8 cellular contexts compared by ENCODE assay signal in genomic region chr13:27375686-27376326, GRCh38. TPM values are rescaled to one million over a fixed set of nuclear protein-coding genes. Genes with fewer than 3 reads are reported as not detected.
DNase-seq lines count a peak whose midpoint lies in the region; ATAC-seq and TF ChIP-seq lines count a peak whose summit lies in the region.

No MANE protein-coding gene starts in this region.

- ATAC-seq in naive B cell (ENCODE audit: low read depth in 2 of 2) (peak; percentile 36 to 43), GM19035 (IDR thresholded peaks at IDR 0.05; ENCODE audit: unreplicated experiment) (no peak)

- H3K27me3 Mint-ChIP-seq in activated T-helper 1 cell treated with anti-CD3 and anti-CD28 coated beads, Interleukin-12 subunit alpha, Interleukin-12 subunit beta, Interleukin-2, Interleukin-4 antibody, amounts not matched to agents 30 ng/mL and 10 ng/mL and 1 ng/mL, durations not matched to agents 14 hours and 24 hours and 36 hours (ENCODE audit: insufficient read depth), result peaks cover 25% of the 10 kb centered on the region
- peaks cover 42% of the 10 kb centered on the region for H3K27me3 Mint-ChIP-seq in endodermal cell (ENCODE audit: insufficient read depth)
- peaks cover 38 to 51% (median 46%) of the 10 kb centered on the region in 3 donors for H3K27me3 Mint-ChIP-seq in naive B cell

- no peaks in the 10 kb centered on the region for H3K9me3 ChIP-seq in endodermal cell (ENCODE audit: control insufficient read depth, low read length)

- H3K36me3 ChIP-seq in endodermal cell (ENCODE audit: control insufficient read depth, insufficient read depth, low read length), result no peaks in the 10 kb centered on the region

- intact Hi-C loops in activated T-helper 1 cell treated with anti-CD3 and anti-CD28 coated beads, Interleukin-12 subunit alpha, Interleukin-12 subunit beta, Interleukin-2, Interleukin-4 antibody, amounts not matched to agents 30 ng/mL and 10 ng/mL and 1 ng/mL, durations not matched to agents 14 hours and 24 hours and 36 hours (cut with micrococcal nuclease), result loop anchor here (1.0 to 2.0 kb wide), 2 partner anchors 157 to 608 kb away; no protein-coding TSS in a partner anchor

- H3K27ac ChIP-seq in endodermal cell (ENCODE audit: low read depth, low read length), result no peak overlapping the region

- 71 to 73% methylated on average over 9 to 15 of the region's 15 CpGs for WGBS in endodermal cell (ENCODE audit: insufficient coverage in 1 of 2, insufficient read length in 1 of 2), 2 experiments

- H3K4me3 ChIP-seq in endodermal cell (ENCODE audit: low read length), result no peak overlapping the region

- no peak overlapping the region for H3K9ac ChIP-seq in endodermal cell (ENCODE audit: extremely low read depth, low read length, poor library complexity, severe bottlenecking)

- H3K36me3 Mint-ChIP-seq in activated T-helper 1 cell treated with anti-CD3 and anti-CD28 coated beads, Interleukin-12 subunit alpha, Interleukin-12 subunit beta, Interleukin-2, Interleukin-4 antibody, amounts not matched to agents 30 ng/mL and 10 ng/mL and 1 ng/mL, durations not matched to agents 14 hours and 24 hours and 36 hours (ENCODE audit: low read depth), result no peaks in the 10 kb centered on the region
- H3K36me3 Mint-ChIP-seq in endodermal cell (ENCODE audit: low read depth), result no peaks in the 10 kb centered on the region
- no peaks in the 10 kb centered on the region for H3K36me3 Mint-ChIP-seq in naive B cell

- no peak overlapping the region for H3K4me3 Mint-ChIP-seq in activated T-helper 1 cell treated with anti-CD3 and anti-CD28 coated beads, Interleukin-12 subunit alpha, Interleukin-12 subunit beta, Interleukin-2, Interleukin-4 antibody, amounts not matched to agents 30 ng/mL and 10 ng/mL and 1 ng/mL, durations not matched to agents 14 hours and 24 hours and 36 hours
- H3K4me3 Mint-ChIP-seq in endodermal cell, result no peak overlapping the region
- H3K4me3 Mint-ChIP-seq in naive B cell, result no peak overlapping the region

- no peak overlapping the region for H3K27ac Mint-ChIP-seq in activated T-helper 1 cell treated with anti-CD3 and anti-CD28 coated beads, Interleukin-12 subunit alpha, Interleukin-12 subunit beta, Interleukin-2, Interleukin-4 antibody, amounts not matched to agents 30 ng/mL and 10 ng/mL and 1 ng/mL, durations not matched to agents 14 hours and 24 hours and 36 hours
- H3K27ac Mint-ChIP-seq in endodermal cell (no peak overlapping the region), naive B cell (peak overlapping the region in 3 of 6 donors; percentile 17 to 81 (median 18))

- H3K27me3 ChIP-seq in endodermal cell (ENCODE audit: control insufficient read depth, insufficient read depth, low read length, poor library complexity, severe bottlenecking), result peaks cover 23% of the 10 kb centered on the region

- no peaks in the 10 kb centered on the region for H3K9me3 Mint-ChIP-seq in activated T-helper 1 cell treated with anti-CD3 and anti-CD28 coated beads, Interleukin-12 subunit alpha, Interleukin-12 subunit beta, Interleukin-2, Interleukin-4 antibody, amounts not matched to agents 30 ng/mL and 10 ng/mL and 1 ng/mL, durations not matched to agents 14 hours and 24 hours and 36 hours
- H3K9me3 Mint-ChIP-seq in endodermal cell (peaks cover 2% of the 10 kb centered on the region), naive B cell (no peaks in the 10 kb centered on the region)

- no peaks in the 10 kb centered on the region for H3K4me1 ChIP-seq in endodermal cell (ENCODE audit: control insufficient read depth, insufficient read depth, low read length)

- DNase-seq in activated T-helper 1 cell treated with Interleukin-2 at 50 U/mL for 16 hours (ENCODE audit: low read depth) (peak; percentile 12), NCI-H460 (ENCODE audit: extremely low read depth, low read depth) (peak; percentile 44), endodermal cell (peak; percentile 91), naive B cell (peak; percentile 37), superior temporal gyrus (ENCODE audit: extremely low spot score) (peak; percentile 59)
- DNase-seq in activated T-helper 1 cell treated with anti-CD3 and anti-CD28 coated beads, Interleukin-12 subunit alpha, Interleukin-12 subunit beta, Interleukin-2, Interleukin-4 antibody, amounts not matched to agents 30 ng/mL and 10 ng/mL and 1 ng/mL, durations not matched to agents 14 hours and 24 hours and 36 hours (ENCODE audit: low spot score), result no peak
- peak; percentile 70 to 75 for DNase-seq in activated CD4-positive, alpha-beta T cell treated with anti-CD3 and anti-CD28 coated beads, Interleukin-2, amount 50 U/mL, for 48 hours

- TF ChIP-seq CTCF in endodermal cell (conservative IDR thresholded peaks at IDR 0.05), result peak; percentile 89

- H3K4me1 Mint-ChIP-seq in activated T-helper 1 cell treated with anti-CD3 and anti-CD28 coated beads, Interleukin-12 subunit alpha, Interleukin-12 subunit beta, Interleukin-2, Interleukin-4 antibody, amounts not matched to agents 30 ng/mL and 10 ng/mL and 1 ng/mL, durations not matched to agents 14 hours and 24 hours and 36 hours (ENCODE audit: low read depth), result peaks cover 15% of the 10 kb centered on the region
- peaks cover 15% of the 10 kb centered on the region for H3K4me1 Mint-ChIP-seq in endodermal cell
- peaks cover 9 to 11% (median 10%) of the 10 kb centered on the region in 3 donors for H3K4me1 Mint-ChIP-seq in naive B cell

RNA-seq across cellular contexts. Expression of gene GTF3A, which starts 48.6 kb away (rescaled TPM):
- 255 and 264 TPM in 2 replicates for total RNA-seq in activated T-helper 1 cell treated with anti-CD3 and anti-CD28 coated beads, Interleukin-12 subunit alpha, Interleukin-12 subunit beta, Interleukin-2, Interleukin-4 antibody, amounts not matched to agents 30 ng/mL and 10 ng/mL and 1 ng/mL, durations not matched to agents 14 hours and 24 hours and 36 hours
- total RNA-seq in NCI-H460 (2014; rRNA removed; shearing (Covaris generic)), result 189 and 193 TPM in 2 replicates
- 113 and 136 TPM in 2 replicates for polyA plus RNA-seq in NCI-H460 (2014; cell fraction: nucleus; rRNA removed)
- total RNA-seq in endodermal cell, result 10 to 100 TPM; 70.4 to 80.0 TPM
- polyA plus RNA-seq in endodermal cell (2013, experiment 1 of 2), result 85.3 TPM
- polyA plus RNA-seq in endodermal cell (2013, experiment 2 of 2), result 88.8 TPM
- 100 to 1,000 TPM; 373 to 631 (median 487) TPM for polyA plus RNA-seq in naive B cell (ENCODE audit: low read depth in 6 of 6)
